10 cellular contexts compared by ENCODE assay signal in genomic region chr4:83276299-83277040, GRCh38. TPM values are rescaled to one million over a fixed set of nuclear protein-coding genes. Genes with fewer than 3 reads are reported as not detected.
A peak's percentile ranks its signal among the peaks of the same experiment; 100 is the strongest.
DNase-seq lines count a peak whose midpoint lies in the region; ATAC-seq and TF ChIP-seq lines count a peak whose summit lies in the region.
"Had no signal": no experiment of that assay in that cellular context is flagged by ENCODE, and none has a peak within 500 bp of the region (broad histone marks: within the 10 kb centered on the region; RNA-seq: fewer than 3 reads in every experiment).

No MANE protein-coding gene starts in this region.

- intact Hi-C loops in left lung (cut with DNase I) (no loop called here), tibial artery (cut with DNase I; ENCODE audit: low total_unique reads) (no loop called here)

- TF ChIP-seq CTCF in left lung (IDR thresholded peaks at IDR 0.05) (no peak), tibial artery (IDR thresholded peaks at IDR 0.05) (no peak)

- H3K9me3 ChIP-seq in left lung (no peaks in the 10 kb centered on the region), tibial artery (no peaks in the 10 kb centered on the region)

- no peak overlapping the region for H3K4me3 Mint-ChIP-seq in activated T-cell treated with anti-CD3 and anti-CD28 coated beads, Interleukin-2, amount 50 U/mL, for 24 hours
- H3K4me3 Mint-ChIP-seq in stimulated activated naive B cell treated with anti-CD40 and anti-IgM and Interleukin-4, amounts not matched to agents 10 μg/mL and 1 μg/mL and 100 μg/mL, for 72 hours = peak overlapping the region in 1 of 2 donors; percentile 26

- H3K4me1 ChIP-seq in left lung = peaks cover 0 to 11% of the 10 kb centered on the region in 2 donors
- no peaks in the 10 kb centered on the region for H3K4me1 ChIP-seq in tibial artery

- no peaks in the 10 kb centered on the region for H3K9me3 Mint-ChIP-seq in activated T-cell treated with anti-CD3 and anti-CD28 coated beads, Interleukin-2, amount 50 U/mL, for 24 hours
- no peaks in the 10 kb centered on the region for H3K9me3 Mint-ChIP-seq in stimulated activated naive B cell treated with anti-CD40 and anti-IgM and Interleukin-4, amounts not matched to agents 10 μg/mL and 1 μg/mL and 100 μg/mL, for 72 hours

- H3K36me3 ChIP-seq in left lung = peaks cover 0 to 26% of the 10 kb centered on the region in 2 donors
- H3K36me3 ChIP-seq in tibial artery = peaks cover 0 to 6% (median 5%) of the 10 kb centered on the region in 3 donors

- ATAC-seq in HG02588 (IDR thresholded peaks at IDR 0.05; ENCODE audit: unreplicated experiment) (peak; percentile 77), HG03565 (IDR thresholded peaks at IDR 0.05; ENCODE audit: unreplicated experiment) (peak; percentile 48), left lung (no peak)
- peak; percentile 80 to 81 for ATAC-seq in stimulated activated naive B cell treated with anti-CD40 and anti-IgM and Interleukin-4, amounts not matched to agents 10 μg/mL and 1 μg/mL and 100 μg/mL, for 72 hours (replicated peaks)

- H3K27ac Mint-ChIP-seq in activated T-cell treated with anti-CD3 and anti-CD28 coated beads, Interleukin-2, amount 50 U/mL, for 24 hours = peak overlapping the region; percentile 78
- H3K27ac Mint-ChIP-seq in stimulated activated naive B cell treated with anti-CD40 and anti-IgM and Interleukin-4, amounts not matched to agents 10 μg/mL and 1 μg/mL and 100 μg/mL, for 72 hours = peak overlapping the region; percentile 49

- peaks cover 62% of the 10 kb centered on the region for H3K36me3 Mint-ChIP-seq in activated T-cell treated with anti-CD3 and anti-CD28 coated beads, Interleukin-2, amount 50 U/mL, for 24 hours (ENCODE audit: low read depth)
- peaks cover 22 to 33% of the 10 kb centered on the region in 2 donors for H3K36me3 Mint-ChIP-seq in stimulated activated naive B cell treated with anti-CD40 and anti-IgM and Interleukin-4, amounts not matched to agents 10 μg/mL and 1 μg/mL and 100 μg/mL, for 72 hours

- H3K27me3 ChIP-seq in left lung = no peaks in the 10 kb centered on the region
- no peaks in the 10 kb centered on the region for H3K27me3 ChIP-seq in tibial artery

- H3K4me3 ChIP-seq in left lung (no peak overlapping the region), tibial artery (no peak overlapping the region)

- no peaks in the 10 kb centered on the region for H3K27me3 Mint-ChIP-seq in activated T-cell treated with anti-CD3 and anti-CD28 coated beads, Interleukin-2, amount 50 U/mL, for 24 hours
- no peaks in the 10 kb centered on the region for H3K27me3 Mint-ChIP-seq in stimulated activated naive B cell treated with anti-CD40 and anti-IgM and Interleukin-4, amounts not matched to agents 10 μg/mL and 1 μg/mL and 100 μg/mL, for 72 hours

- H3K27ac ChIP-seq in left lung (no peak overlapping the region), tibial artery (no peak overlapping the region)

- no peak for DNase-seq in activated T-cell treated with anti-CD3 and anti-CD28 coated beads, Interleukin-2, amount 50 U/mL, for 24 hours
- no peak for DNase-seq in activated T-cell treated with anti-CD3 and anti-CD28 coated beads for 4 hours
- no peak for DNase-seq in stimulated activated naive B cell treated with anti-CD40 and anti-IgM and Interleukin-4, amounts not matched to agents 10 μg/mL and 1 μg/mL and 100 μg/mL, for 72 hours
- no peak for DNase-seq in NCI-H524 (lab: John Stamatoyannopoulos, UW)
- no peak for DNase-seq in left lung
- no peak for DNase-seq in tibial artery
- DNase-seq: anterior cingulate cortex, NCI-H1436 had no signal

- peaks cover 38% of the 10 kb centered on the region for H3K4me1 Mint-ChIP-seq in activated T-cell treated with anti-CD3 and anti-CD28 coated beads, Interleukin-2, amount 50 U/mL, for 24 hours (ENCODE audit: low read depth)
- H3K4me1 Mint-ChIP-seq in stimulated activated naive B cell treated with anti-CD40 and anti-IgM and Interleukin-4, amounts not matched to agents 10 μg/mL and 1 μg/mL and 100 μg/mL, for 72 hours = peaks cover 15 to 38% of the 10 kb centered on the region in 2 donors

RNA-seq across cellular contexts. Expression of gene COQ2, which starts 8.1 kb away (rescaled TPM):
- 10 to 100 TPM; 15.9 to 17.9 TPM for total RNA-seq in left lung

RNA-seq across cellular contexts. Expression of gene HPSE, which starts 58.2 kb away (rescaled TPM):
- 10 to 100 TPM in 1 of 2 donors, 1 to 10 TPM in 1; 6.5 to 19.2 TPM for total RNA-seq in left lung
